Comparison of ENCODE assay signal across 1 cellular context in the genomic region with DNA sequence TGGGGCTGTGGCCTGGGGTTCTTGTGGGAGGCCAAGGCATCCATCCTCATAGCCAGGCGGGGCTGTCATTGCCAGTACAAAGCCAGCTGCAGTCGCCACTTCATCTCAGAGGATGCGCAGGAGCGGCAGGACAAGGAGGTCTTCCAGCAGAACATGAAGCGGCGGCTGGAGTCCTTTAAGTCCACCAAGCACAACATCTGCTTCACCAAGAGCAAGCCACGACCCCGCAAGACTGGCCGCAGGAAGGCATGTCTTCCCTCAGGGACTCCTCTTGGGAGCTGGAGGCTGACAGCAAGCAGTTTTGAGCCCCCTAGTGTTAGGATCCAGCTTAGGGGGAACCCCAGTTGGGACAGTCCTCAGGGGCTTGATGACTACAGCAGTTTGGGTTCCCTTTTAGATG.
TF ChIP-seq lines count a peak whose summit lies in the region.

No MANE protein-coding gene starts in this region.

TF ChIP-seq in SK-N-SH treated with all-trans-retinoic acid at 6 μM for 48 hours, 23 proteins besides CTCF, POLR2A, EP300 and RAD21 (continued from another document):
- TF ChIP-seq, protein P1, sequence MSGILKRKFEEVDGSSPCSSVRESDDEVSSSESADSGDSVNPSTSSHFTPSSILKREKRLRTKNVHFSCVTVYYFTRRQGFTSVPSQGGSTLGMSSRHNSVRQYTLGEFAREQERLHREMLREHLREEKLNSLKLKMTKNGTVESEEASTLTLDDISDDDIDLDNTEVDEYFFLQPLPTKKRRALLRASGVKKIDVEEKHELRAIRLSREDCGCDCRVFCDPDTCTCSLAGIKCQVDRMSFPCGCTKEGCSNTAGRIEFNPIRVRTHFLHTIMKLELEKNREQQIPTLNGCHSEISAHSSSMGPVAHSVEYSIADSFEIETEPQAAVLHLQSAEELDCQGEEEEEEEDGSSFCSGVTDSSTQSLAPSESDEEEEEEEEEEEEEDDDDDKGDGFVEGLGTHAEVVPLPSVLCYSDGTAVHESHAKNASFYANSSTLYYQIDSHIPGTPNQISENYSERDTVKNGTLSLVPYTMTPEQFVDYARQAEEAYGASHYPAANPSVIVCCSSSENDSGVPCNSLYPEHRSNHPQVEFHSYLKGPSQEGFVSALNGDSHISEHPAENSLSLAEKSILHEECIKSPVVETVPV (CRISPR knock-in tag; IDR thresholded peaks at IDR 0.05): no peak
- no peak for TF ChIP-seq GLIS3 (CRISPR knock-in tag; IDR thresholded peaks at IDR 0.05)
- TF ChIP-seq OSR1 (CRISPR knock-in tag; IDR thresholded peaks at IDR 0.05): no peak
- TF ChIP-seq ARNTL (CRISPR knock-in tag; IDR thresholded peaks at IDR 0.05; ENCODE audit: borderline replicate concordance, low read depth): no peak
- TF ChIP-seq RARB (CRISPR knock-in tag; IDR thresholded peaks at IDR 0.05): no peak
- no peak for TF ChIP-seq ZNF8 (CRISPR knock-in tag; IDR thresholded peaks at IDR 0.05)
- no peak for TF ChIP-seq TSHZ2 (CRISPR knock-in tag; IDR thresholded peaks at IDR 0.05)
- TF ChIP-seq ESRRG (CRISPR knock-in tag; IDR thresholded peaks at IDR 0.05): no peak
- TF ChIP-seq ZNF70 (CRISPR knock-in tag; IDR thresholded peaks at IDR 0.05): no peak
- TF ChIP-seq ZNF565 (CRISPR knock-in tag; conservative IDR thresholded peaks at IDR 0.05; ENCODE audit: low read depth): no peak
- no peak for TF ChIP-seq SNAI2 (CRISPR knock-in tag; IDR thresholded peaks at IDR 0.05)
- TF ChIP-seq POU6F1 (CRISPR knock-in tag; IDR thresholded peaks at IDR 0.05; ENCODE audit: borderline replicate concordance, low read depth): no peak
